27 cellular contexts compared by ENCODE assay signal in the genomic region with DNA sequence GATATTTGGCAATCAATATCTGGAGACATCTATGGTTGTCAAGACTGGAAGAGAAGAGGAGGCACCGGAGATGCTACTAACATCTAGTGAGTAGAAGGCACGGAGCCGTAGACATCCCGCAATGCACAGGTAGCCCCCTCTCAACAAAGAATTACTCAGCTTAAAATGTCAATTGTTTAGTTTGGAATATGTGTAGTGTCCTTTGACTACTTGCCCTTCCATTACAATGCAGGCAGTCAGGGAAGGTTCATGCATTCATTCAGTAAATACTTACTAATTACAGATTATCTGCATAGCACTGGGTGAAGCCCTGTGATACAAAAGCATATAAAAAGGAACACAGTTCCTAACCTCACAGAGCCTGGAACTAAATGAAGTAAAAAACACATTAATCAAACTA.
"Had no signal": no experiment of that assay in that cellular context is flagged by ENCODE, and none has a peak within 500 bp of the region (broad histone marks: within the 10 kb centered on the region; RNA-seq: fewer than 3 reads in every experiment).

No MANE protein-coding gene starts in this region.

- H2AFZ ChIP-seq: neural progenitor cell, parathyroid adenoma had no signal

- H3K27me3 Mint-ChIP-seq: progenitor cell of endocrine pancreas; stimulated activated naive B cell treated with anti-CD40 and anti-IgM and Interleukin-4, amounts not matched to agents 10 μg/mL and 1 μg/mL and 100 μg/mL, for 72 hours; stimulated activated naive CD8-positive, alpha-beta T cell treated with anti-CD3 and anti-CD28 coated beads, Interleukin-15, Interleukin-2, amounts not matched to agents 100 ng/mL and 50 ng/mL, for 24 hours had no signal

- H3K36me3 ChIP-seq: neural progenitor cell, ovary, right lobe of liver, sigmoid colon, stomach, thoracic aorta, thyroid gland, tibial nerve, upper lobe of left lung, vagina had no signal

- H3K4me3 Mint-ChIP-seq: nephron; neural progenitor cell; stimulated activated effector memory CD8-positive, alpha-beta T cell treated with anti-CD3 and anti-CD28 coated beads, Interleukin-12 subunit alpha, Interleukin-12 subunit beta, amount 100 ng/mL, for 72 hours; stimulated activated naive B cell treated with anti-CD40 and anti-IgM and Interleukin-4, amounts not matched to agents 10 μg/mL and 1 μg/mL and 100 μg/mL, for 72 hours; stimulated activated naive CD8-positive, alpha-beta T cell treated with anti-CD3 and anti-CD28 coated beads, Interleukin-15, Interleukin-2, amounts not matched to agents 100 ng/mL and 50 ng/mL, for 24 hours had no signal

- H3K9me3 ChIP-seq: ovary, psoas muscle, right lobe of liver, stomach, thoracic aorta, thyroid gland, tibial nerve, upper lobe of left lung, vagina had no signal

- H3K9me3 Mint-ChIP-seq: nephron, neural progenitor cell had no signal

- ATAC-seq: psoas muscle; right cardiac atrium; right lobe of liver; stimulated activated effector memory CD8-positive, alpha-beta T cell treated with anti-CD3 and anti-CD28 coated beads, Interleukin-12 subunit alpha, Interleukin-12 subunit beta, amount 100 ng/mL, for 72 hours; stimulated activated naive B cell treated with anti-CD40 and anti-IgM and Interleukin-4, amounts not matched to agents 10 μg/mL and 1 μg/mL and 100 μg/mL, for 72 hours had no signal

- H3K4me3 ChIP-seq: neural progenitor cell, ovary, psoas muscle, right lobe of liver, sigmoid colon, stomach, thoracic aorta, thyroid gland, tibial nerve, upper lobe of left lung, vagina had no signal

- H3K4me1 ChIP-seq: parathyroid adenoma, psoas muscle, right lobe of liver, sigmoid colon, stomach, thyroid gland, tibial nerve, upper lobe of left lung, vagina had no signal

- H3K36me3 Mint-ChIP-seq: neural progenitor cell; stimulated activated effector memory CD8-positive, alpha-beta T cell treated with anti-CD3 and anti-CD28 coated beads, Interleukin-12 subunit alpha, Interleukin-12 subunit beta, amount 100 ng/mL, for 72 hours; stimulated activated naive B cell treated with anti-CD40 and anti-IgM and Interleukin-4, amounts not matched to agents 10 μg/mL and 1 μg/mL and 100 μg/mL, for 72 hours had no signal

- H3K9ac ChIP-seq: neural progenitor cell, parathyroid adenoma had no signal

- DNase-seq: occipital lobe; ovary; posterior cingulate gyrus; psoas muscle; right lobe of liver; sigmoid colon; small intestine; stimulated activated CD4-positive, alpha-beta T cell treated with anti-CD3 and anti-CD28 coated beads, Interleukin-15, amount 100 ng/mL, for 24 hours; stimulated activated CD4-positive, alpha-beta T cell treated with anti-CD3 and anti-CD28 coated beads, Interleukin-2, amount 100 ng/mL, for 24 hours; stimulated activated CD4-positive, alpha-beta T cell treated with anti-CD3 and anti-CD28 coated beads, Interleukin-2, amount 100 ng/mL, for 48 hours; stimulated activated CD4-positive, alpha-beta T cell treated with anti-CD3 and anti-CD28 coated beads, Interleukin-4, amount 100 ng/mL, for 24 hours; stimulated activated naive B cell treated with anti-CD40 and anti-IgM and Interleukin-4, amounts not matched to agents 10 μg/mL and 1 μg/mL and 100 μg/mL, for 72 hours; stimulated activated naive CD4-positive, alpha-beta T cell treated with Interleukin-2 at 50 U/mL for 16 hours; stomach; thyroid gland; trophoblast cell; upper lobe of left lung had no signal

- H3K4me2 ChIP-seq: neural progenitor cell had no signal

- H3K27ac ChIP-seq: neural progenitor cell, ovary, parathyroid adenoma, psoas muscle, right lobe of liver, sigmoid colon, stomach, thoracic aorta, thyroid gland, tibial nerve, upper lobe of left lung, vagina had no signal

- H3K79me2 ChIP-seq: parathyroid adenoma had no signal

- H3K27me3 ChIP-seq: neural progenitor cell, ovary, right lobe of liver, sigmoid colon, stomach, thyroid gland, tibial nerve, upper lobe of left lung, vagina had no signal

- H3K4me1 Mint-ChIP-seq: nephron; stimulated activated effector memory CD8-positive, alpha-beta T cell treated with anti-CD3 and anti-CD28 coated beads, Interleukin-12 subunit alpha, Interleukin-12 subunit beta, amount 100 ng/mL, for 72 hours; stimulated activated naive B cell treated with anti-CD40 and anti-IgM and Interleukin-4, amounts not matched to agents 10 μg/mL and 1 μg/mL and 100 μg/mL, for 72 hours had no signal

- H3K27ac Mint-ChIP-seq: nephron; neural progenitor cell; progenitor cell of endocrine pancreas; stimulated activated effector memory CD8-positive, alpha-beta T cell treated with anti-CD3 and anti-CD28 coated beads, Interleukin-12 subunit alpha, Interleukin-12 subunit beta, amount 100 ng/mL, for 72 hours; stimulated activated naive B cell treated with anti-CD40 and anti-IgM and Interleukin-4, amounts not matched to agents 10 μg/mL and 1 μg/mL and 100 μg/mL, for 72 hours; stimulated activated naive CD8-positive, alpha-beta T cell treated with anti-CD3 and anti-CD28 coated beads, Interleukin-15, Interleukin-2, amounts not matched to agents 100 ng/mL and 50 ng/mL, for 24 hours had no signal
